Comparison of ENCODE assay signal across 30 cellular contexts in the genomic region with DNA sequence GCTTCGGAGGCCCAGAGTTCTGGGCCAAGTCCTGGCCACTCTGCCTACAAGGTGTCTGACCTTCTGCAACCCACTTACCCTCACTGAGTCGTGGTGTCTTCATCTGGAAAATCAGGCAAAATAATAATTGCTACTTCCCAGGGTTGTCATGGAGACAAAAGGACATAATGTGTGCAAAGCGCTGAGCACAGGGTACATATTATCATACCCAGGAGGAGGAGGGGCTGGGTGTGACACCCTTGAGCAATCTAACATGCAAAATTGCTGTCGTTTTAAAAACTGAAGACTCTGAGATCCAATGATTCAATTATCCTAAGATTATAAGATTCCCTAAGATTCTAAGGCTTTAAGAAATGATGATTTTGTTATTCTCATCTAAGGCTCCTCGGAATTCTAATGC.
"Had no signal": no experiment of that assay in that cellular context is flagged by ENCODE, and none has a peak within 500 bp of the region (broad histone marks: within the 10 kb centered on the region; RNA-seq: fewer than 3 reads in every experiment).

No MANE protein-coding gene starts in this region.

- H3K27me3 ChIP-seq: colonic mucosa, ovary had no signal

- H3K36me3 Mint-ChIP-seq: activated CD4-positive, alpha-beta memory T cell treated with anti-CD3 and anti-CD28 coated beads for 36 hours; stimulated activated effector memory CD8-positive, alpha-beta T cell treated with anti-CD3 and anti-CD28 coated beads, Interleukin-12 subunit alpha, Interleukin-12 subunit beta, amount 100 ng/mL, for 72 hours had no signal

- H2AFZ ChIP-seq: hepatocyte had no signal

- H3K4me1 ChIP-seq: colonic mucosa, left ventricle myocardium inferior, sigmoid colon had no signal

- H3K9me3 ChIP-seq: colonic mucosa, ovary, sigmoid colon, thoracic aorta had no signal

- H3K36me3 ChIP-seq: colonic mucosa, left ventricle myocardium inferior, ovary, sigmoid colon, thoracic aorta, WERI-Rb-1 had no signal

- H3K9me3 Mint-ChIP-seq: activated CD4-positive, alpha-beta memory T cell treated with anti-CD3 and anti-CD28 coated beads for 36 hours; activated CD4-positive, alpha-beta T cell treated with anti-CD3 and anti-CD28 coated beads, Interleukin-2, amount 10 ng/mL, durations not matched to agents 24 days and 14 days; activated naive CD8-positive, alpha-beta T cell treated with anti-CD3 and anti-CD28 coated beads, Interleukin-2, amount 50 U/mL, for 24 hours; stimulated activated effector memory CD8-positive, alpha-beta T cell treated with anti-CD3 and anti-CD28 coated beads, Interleukin-12 subunit alpha, Interleukin-12 subunit beta, amount 100 ng/mL, for 72 hours; stimulated activated naive CD8-positive, alpha-beta T cell treated with anti-CD3 and anti-CD28 coated beads, Interleukin-15, Interleukin-2, amounts not matched to agents 100 ng/mL and 50 ng/mL, for 24 hours had no signal

- H3K27ac Mint-ChIP-seq: activated CD4-positive, alpha-beta memory T cell treated with anti-CD3 and anti-CD28 coated beads for 36 hours; activated CD4-positive, alpha-beta T cell treated with anti-CD3 and anti-CD28 coated beads, Interleukin-2, amount 10 ng/mL, durations not matched to agents 24 days and 14 days; activated naive CD8-positive, alpha-beta T cell treated with anti-CD3 and anti-CD28 coated beads, Interleukin-2, amount 50 U/mL, for 24 hours; nephron; progenitor cell of endocrine pancreas; stimulated activated effector memory CD8-positive, alpha-beta T cell treated with anti-CD3 and anti-CD28 coated beads, Interleukin-12 subunit alpha, Interleukin-12 subunit beta, amount 100 ng/mL, for 72 hours; stimulated activated naive CD8-positive, alpha-beta T cell treated with anti-CD3 and anti-CD28 coated beads, Interleukin-15, Interleukin-2, amounts not matched to agents 100 ng/mL and 50 ng/mL, for 24 hours had no signal

- H3K4me1 Mint-ChIP-seq: activated CD4-positive, alpha-beta T cell treated with anti-CD3 and anti-CD28 coated beads, Interleukin-2, amount 10 ng/mL, durations not matched to agents 24 days and 14 days; activated naive CD8-positive, alpha-beta T cell treated with anti-CD3 and anti-CD28 coated beads, Interleukin-2, amount 50 U/mL, for 24 hours had no signal

- ATAC-seq: activated CD4-positive, CD25-positive, alpha-beta regulatory T cell treated with anti-CD3 and anti-CD28 coated beads, Interleukin-2, amount 50 U/mL, for 24 hours; activated naive CD8-positive, alpha-beta T cell treated with anti-CD3 and anti-CD28 coated beads, Interleukin-2, amount 50 U/mL, for 24 hours; stimulated activated effector memory CD8-positive, alpha-beta T cell treated with anti-CD3 and anti-CD28 coated beads, Interleukin-12 subunit alpha, Interleukin-12 subunit beta, amount 100 ng/mL, for 72 hours had no signal

- H3K27ac ChIP-seq: colonic mucosa, hepatocyte, left ventricle myocardium inferior, ovary, sigmoid colon, thoracic aorta, WERI-Rb-1 had no signal

- FAIRE-seq: frontal cortex, small intestine, urothelium cell line had no signal

- DNase-seq: activated CD4-positive, alpha-beta memory T cell treated with anti-CD3 and anti-CD28 coated beads for 36 hours; activated CD4-positive, alpha-beta T cell treated with anti-CD3 and anti-CD28 coated beads, Interleukin-2, amount 10 ng/mL, durations not matched to agents 24 days and 14 days; activated CD8-positive, alpha-beta memory T cell treated with anti-CD3 and anti-CD28 coated beads, Interleukin-2, amount 50 U/mL, for 4 hours; activated gamma-delta T cell treated with Interleukin-2 at 50 U/mL for 16 hours; activated naive CD4-positive, alpha-beta T cell treated with anti-CD3 and anti-CD28 coated beads, Interleukin-2, amount 50 U/mL, for 16 hours; activated naive CD8-positive, alpha-beta T cell treated with anti-CD3 and anti-CD28 coated beads, Interleukin-2, amount 50 U/mL, for 24 hours; activated T-cell treated with anti-CD3 and anti-CD28 coated beads, Interleukin-2, amount 50 U/mL, for 1 hour; amygdala; cerebellar nuclear complex; colonic mucosa; effector CD8-positive, alpha-beta T cell; glutamatergic neuron; islet precursor cell; left ventricle myocardium inferior; ovary; retina; sigmoid colon; small intestine; stimulated activated CD4-positive, alpha-beta T cell treated with anti-CD3 and anti-CD28 coated beads, Interleukin-4, amount 100 ng/mL, for 24 hours; trophoblast cell; WERI-Rb-1 had no signal

- H3K79me2 ChIP-seq: hepatocyte had no signal

- H3K4me3 ChIP-seq: colonic mucosa, hepatocyte, left ventricle myocardium inferior, ovary, sigmoid colon, thoracic aorta had no signal

- H3K4me2 ChIP-seq: hepatocyte had no signal

- H3K4me3 Mint-ChIP-seq: activated CD4-positive, alpha-beta memory T cell treated with anti-CD3 and anti-CD28 coated beads for 36 hours; activated CD4-positive, alpha-beta T cell treated with anti-CD3 and anti-CD28 coated beads, Interleukin-2, amount 10 ng/mL, durations not matched to agents 24 days and 14 days; activated naive CD8-positive, alpha-beta T cell treated with anti-CD3 and anti-CD28 coated beads, Interleukin-2, amount 50 U/mL, for 24 hours; nephron; stimulated activated effector memory CD8-positive, alpha-beta T cell treated with anti-CD3 and anti-CD28 coated beads, Interleukin-12 subunit alpha, Interleukin-12 subunit beta, amount 100 ng/mL, for 72 hours; stimulated activated naive CD8-positive, alpha-beta T cell treated with anti-CD3 and anti-CD28 coated beads, Interleukin-15, Interleukin-2, amounts not matched to agents 100 ng/mL and 50 ng/mL, for 24 hours had no signal
